In the genomic region with DNA sequence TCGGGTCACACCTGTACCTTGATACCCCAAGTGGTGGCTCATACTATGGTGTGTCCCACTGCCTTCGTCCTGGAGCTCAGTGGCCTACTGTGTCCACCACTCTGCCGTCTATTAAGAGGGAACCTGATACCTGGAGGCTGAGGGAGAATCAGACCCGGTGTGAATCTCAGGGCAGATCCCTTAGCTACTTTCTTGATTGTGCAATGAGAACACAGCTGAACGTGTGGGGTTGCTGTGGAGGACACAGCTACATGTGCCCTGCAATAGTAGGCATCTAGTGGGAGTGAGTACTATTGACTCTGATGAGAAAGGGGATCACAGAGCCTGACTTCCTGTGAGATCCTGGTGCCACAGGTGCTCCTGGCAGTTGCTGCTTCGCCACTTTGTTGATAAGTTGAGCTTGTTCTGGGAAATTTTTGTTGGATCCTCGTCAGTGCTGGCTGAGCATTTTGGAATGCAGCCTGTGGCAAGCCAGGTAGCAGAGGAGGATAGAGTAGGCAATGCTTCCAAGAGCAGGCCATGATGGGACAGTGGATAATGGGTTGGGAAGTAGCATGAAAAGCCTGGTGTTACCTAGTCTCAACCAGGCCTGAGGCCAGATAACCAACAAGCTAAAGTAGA, we compare ENCODE assay signal across 2 cellular contexts.
TF ChIP-seq lines count a peak whose summit lies in the region.

No MANE protein-coding gene starts in this region.

TF ChIP-seq in HEK293, 187 proteins besides CTCF, POLR2A, EP300 and RAD21:
- TF ChIP-seq ZNF157 (tag by site-specific recombination; IDR thresholded peaks at IDR 0.05) (no peak), SCRT2 (tag by site-specific recombination; IDR thresholded peaks at IDR 0.05) (peak; percentile 31; the same call in 1 of the 2 replicates), SCRT1 (tag by site-specific recombination; IDR thresholded peaks at IDR 0.05; ENCODE audit: borderline replicate concordance) (0 out of 2 replicates have a peak, but pooled peaks have one; percentile 42), HOXD13 (CRISPR knock-in tag; IDR thresholded peaks at IDR 0.05; ENCODE audit: borderline replicate concordance) (no peak), ZNF114 (tag by site-specific recombination; IDR thresholded peaks at IDR 0.05) (no peak), ZNF223 (tag by site-specific recombination; IDR thresholded peaks at IDR 0.05) (no peak)
- TF ChIP-seq, protein P1, sequence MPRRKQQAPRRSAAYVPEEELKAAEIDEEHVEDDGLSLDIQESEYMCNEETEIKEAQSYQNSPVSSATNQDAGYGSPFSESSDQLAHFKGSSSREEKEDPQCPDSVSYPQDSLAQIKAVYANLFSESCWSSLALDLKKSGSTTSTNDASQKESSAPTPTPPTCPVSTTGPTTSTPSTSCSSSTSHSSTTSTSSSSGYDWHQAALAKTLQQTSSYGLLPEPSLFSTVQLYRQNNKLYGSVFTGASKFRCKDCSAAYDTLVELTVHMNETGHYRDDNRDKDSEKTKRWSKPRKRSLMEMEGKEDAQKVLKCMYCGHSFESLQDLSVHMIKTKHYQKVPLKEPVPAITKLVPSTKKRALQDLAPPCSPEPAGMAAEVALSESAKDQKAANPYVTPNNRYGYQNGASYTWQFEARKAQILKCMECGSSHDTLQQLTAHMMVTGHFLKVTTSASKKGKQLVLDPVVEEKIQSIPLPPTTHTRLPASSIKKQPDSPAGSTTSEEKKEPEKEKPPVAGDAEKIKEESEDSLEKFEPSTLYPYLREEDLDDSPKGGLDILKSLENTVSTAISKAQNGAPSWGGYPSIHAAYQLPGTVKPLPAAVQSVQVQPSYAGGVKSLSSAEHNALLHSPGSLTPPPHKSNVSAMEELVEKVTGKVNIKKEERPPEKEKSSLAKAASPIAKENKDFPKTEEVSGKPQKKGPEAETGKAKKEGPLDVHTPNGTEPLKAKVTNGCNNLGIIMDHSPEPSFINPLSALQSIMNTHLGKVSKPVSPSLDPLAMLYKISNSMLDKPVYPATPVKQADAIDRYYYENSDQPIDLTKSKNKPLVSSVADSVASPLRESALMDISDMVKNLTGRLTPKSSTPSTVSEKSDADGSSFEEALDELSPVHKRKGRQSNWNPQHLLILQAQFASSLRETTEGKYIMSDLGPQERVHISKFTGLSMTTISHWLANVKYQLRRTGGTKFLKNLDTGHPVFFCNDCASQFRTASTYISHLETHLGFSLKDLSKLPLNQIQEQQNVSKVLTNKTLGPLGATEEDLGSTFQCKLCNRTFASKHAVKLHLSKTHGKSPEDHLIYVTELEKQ (tag by site-specific recombination; IDR thresholded peaks at IDR 0.05; ENCODE audit: borderline replicate concordance): no peak

TF ChIP-seq in K562, 482 proteins besides CTCF, POLR2A, EP300 and RAD21:
- TF ChIP-seq CEBPB (tag; IDR thresholded peaks at IDR 0.05): peak; percentile 44; the same call in 1 of the 2 replicates
- TF ChIP-seq, protein P2, sequence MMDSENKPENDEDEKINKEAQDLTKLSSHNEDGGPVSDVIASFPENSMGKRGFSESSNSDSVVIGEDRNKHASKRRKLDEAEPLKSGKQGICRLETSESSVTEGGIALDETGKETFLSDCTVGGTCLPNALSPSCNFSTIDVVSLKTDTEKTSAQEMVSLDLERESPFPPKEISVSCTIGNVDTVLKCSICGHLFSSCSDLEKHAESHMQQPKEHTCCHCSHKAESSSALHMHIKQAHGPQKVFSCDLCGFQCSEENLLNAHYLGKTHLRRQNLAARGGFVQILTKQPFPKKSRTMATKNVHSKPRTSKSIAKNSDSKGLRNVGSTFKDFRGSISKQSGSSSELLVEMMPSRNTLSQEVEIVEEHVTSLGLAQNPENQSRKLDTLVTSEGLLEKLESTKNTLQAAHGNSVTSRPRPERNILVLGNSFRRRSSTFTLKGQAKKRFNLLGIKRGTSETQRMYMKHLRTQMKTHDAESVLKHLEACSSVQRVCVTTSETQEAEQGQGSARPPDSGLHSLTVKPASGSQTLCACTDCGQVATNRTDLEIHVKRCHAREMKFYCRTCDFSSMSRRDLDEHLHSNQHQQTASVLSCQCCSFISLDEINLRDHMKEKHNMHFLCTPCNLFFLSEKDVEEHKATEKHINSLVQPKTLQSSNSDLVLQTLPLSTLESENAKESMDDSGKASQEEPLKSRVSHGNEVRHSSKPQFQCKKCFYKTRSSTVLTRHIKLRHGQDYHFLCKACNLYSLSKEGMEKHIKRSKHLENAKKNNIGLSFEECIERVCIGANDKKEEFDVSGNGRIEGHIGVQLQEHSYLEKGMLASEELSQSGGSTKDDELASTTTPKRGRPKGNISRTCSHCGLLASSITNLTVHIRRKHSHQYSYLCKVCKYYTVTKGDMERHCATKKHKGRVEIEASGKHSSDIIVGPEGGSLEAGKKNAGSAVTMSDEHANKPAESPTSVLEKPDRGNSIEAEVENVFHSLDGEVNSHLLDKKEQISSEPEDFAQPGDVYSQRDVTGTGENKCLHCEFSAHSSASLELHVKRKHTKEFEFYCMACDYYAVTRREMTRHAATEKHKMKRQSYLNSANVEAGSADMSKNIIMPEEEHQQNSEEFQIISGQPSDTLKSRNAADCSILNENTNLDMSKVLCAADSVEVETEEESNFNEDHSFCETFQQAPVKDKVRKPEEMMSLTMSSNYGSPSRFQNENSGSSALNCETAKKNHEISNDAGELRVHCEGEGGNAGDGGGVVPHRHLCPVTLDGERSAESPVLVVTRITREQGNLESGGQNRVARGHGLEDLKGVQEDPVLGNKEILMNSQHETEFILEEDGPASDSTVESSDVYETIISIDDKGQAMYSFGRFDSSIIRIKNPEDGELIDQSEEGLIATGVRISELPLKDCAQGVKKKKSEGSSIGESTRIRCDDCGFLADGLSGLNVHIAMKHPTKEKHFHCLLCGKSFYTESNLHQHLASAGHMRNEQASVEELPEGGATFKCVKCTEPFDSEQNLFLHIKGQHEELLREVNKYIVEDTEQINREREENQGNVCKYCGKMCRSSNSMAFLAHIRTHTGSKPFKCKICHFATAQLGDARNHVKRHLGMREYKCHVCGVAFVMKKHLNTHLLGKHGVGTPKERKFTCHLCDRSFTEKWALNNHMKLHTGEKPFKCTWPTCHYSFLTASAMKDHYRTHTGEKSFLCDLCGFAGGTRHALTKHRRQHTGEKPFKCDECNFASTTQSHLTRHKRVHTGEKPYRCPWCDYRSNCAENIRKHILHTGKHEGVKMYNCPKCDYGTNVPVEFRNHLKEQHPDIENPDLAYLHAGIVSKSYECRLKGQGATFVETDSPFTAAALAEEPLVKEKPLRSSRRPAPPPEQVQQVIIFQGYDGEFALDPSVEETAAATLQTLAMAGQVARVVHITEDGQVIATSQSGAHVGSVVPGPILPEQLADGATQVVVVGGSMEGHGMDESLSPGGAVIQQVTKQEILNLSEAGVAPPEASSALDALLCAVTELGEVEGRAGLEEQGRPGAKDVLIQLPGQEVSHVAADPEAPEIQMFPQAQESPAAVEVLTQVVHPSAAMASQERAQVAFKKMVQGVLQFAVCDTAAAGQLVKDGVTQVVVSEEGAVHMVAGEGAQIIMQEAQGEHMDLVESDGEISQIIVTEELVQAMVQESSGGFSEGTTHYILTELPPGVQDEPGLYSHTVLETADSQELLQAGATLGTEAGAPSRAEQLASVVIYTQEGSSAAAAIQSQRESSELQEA (IDR thresholded peaks at IDR 0.05; ENCODE audit: low read depth): no peak
TF ChIP-seq in K562: peak in this region for 1.
